Comparison of ENCODE assay signal across 3 cellular contexts in genomic region chr3:151944356-151944755, GRCh38.
A peak's percentile ranks its signal among the peaks of the same experiment; 100 is the strongest.
TF ChIP-seq lines count a peak whose summit lies in the region.

No MANE protein-coding gene starts in this region.

TF ChIP-seq in HepG2, 621 proteins besides CTCF, POLR2A, EP300 and RAD21:
- no peak for TF ChIP-seq ZSCAN5A (CRISPR knock-in tag; IDR thresholded peaks at IDR 0.05; ENCODE audit: borderline replicate concordance)
- peak; percentile 14; the same call in 1 of the 2 replicates for TF ChIP-seq MAFF (IDR thresholded peaks at IDR 0.05; ENCODE audit: low read depth, low read length)
- TF ChIP-seq MAFK (conservative IDR thresholded peaks at IDR 0.05 in 1 of 2, IDR thresholded peaks at IDR 0.05 in 1 of 2; ENCODE audit: low read length in 2 of 2), result peak; percentile 36 to 52; a peak in 3 of 4 replicates
- no peak for TF ChIP-seq ZNF121 (CRISPR knock-in tag; IDR thresholded peaks at IDR 0.05)
TF ChIP-seq in HepG2: peak in this region for 2.

TF ChIP-seq in A549, 52 proteins besides CTCF, POLR2A, EP300 and RAD21:
- TF ChIP-seq CEBPB (IDR thresholded peaks at IDR 0.05) (no peak), SMC3 (IDR thresholded peaks at IDR 0.05) (no peak), MAFK (IDR thresholded peaks at IDR 0.05; ENCODE audit: partially characterized antibody) (peak; percentile 65)
TF ChIP-seq in A549: peak in this region for 1.

TF ChIP-seq in K562, 482 proteins besides CTCF, POLR2A, EP300 and RAD21:
- TF ChIP-seq MTA1 (IDR thresholded peaks at IDR 0.05; ENCODE audit: borderline replicate concordance), result no peak
- no peak for TF ChIP-seq PURB (CRISPR knock-in tag; IDR thresholded peaks at IDR 0.05; ENCODE audit: low read depth)
- TF ChIP-seq SREBF1 (IDR thresholded peaks at IDR 0.05; ENCODE audit: borderline replicate concordance, low read depth, low read length), result no peak
- no peak for TF ChIP-seq DEAF1 (CRISPR knock-in tag; IDR thresholded peaks at IDR 0.05)
- no peak for TF ChIP-seq L3MBTL2 (IDR thresholded peaks at IDR 0.05)
- no peak for TF ChIP-seq ZBTB11 (CRISPR knock-in tag; IDR thresholded peaks at IDR 0.05)
- no peak for TF ChIP-seq TAF9B (IDR thresholded peaks at IDR 0.05; ENCODE audit: partially characterized antibody)
- TF ChIP-seq ZBTB7A (IDR thresholded peaks at IDR 0.05; ENCODE audit: borderline replicate concordance, control insufficient read depth, low read depth, low read length), result no peak
- TF ChIP-seq IRF9 (tag; IDR thresholded peaks at IDR 0.05), result no peak
- TF ChIP-seq C11orf30 (IDR thresholded peaks at IDR 0.05; ENCODE audit: low read depth), result peak; percentile 56
- TF ChIP-seq ZBTB5 (IDR thresholded peaks at IDR 0.05), result no peak
- TF ChIP-seq PYGO2 (tag; IDR thresholded peaks at IDR 0.05), result no peak
- no peak for TF ChIP-seq TRIM28 (IDR thresholded peaks at IDR 0.05)
- TF ChIP-seq RFX7 (CRISPR knock-in tag; IDR thresholded peaks at IDR 0.05), result no peak
- no peak for TF ChIP-seq SMARCB1 (IDR thresholded peaks at IDR 0.05; ENCODE audit: insufficient read length, low read depth)
- no peak for TF ChIP-seq NFE2 (IDR thresholded peaks at IDR 0.05; ENCODE audit: low read depth)
- TF ChIP-seq MAFF (IDR thresholded peaks at IDR 0.05; ENCODE audit: low read length), result 0 out of 2 replicates have a peak, but pooled peaks have one; percentile 4
- TF ChIP-seq RUNX1 (IDR thresholded peaks at IDR 0.05; ENCODE audit: low read depth), result no peak
- no peak for TF ChIP-seq KDM2B (CRISPR knock-in tag; IDR thresholded peaks at IDR 0.05)
- peak; percentile 80 for TF ChIP-seq ZNF316 (IDR thresholded peaks at IDR 0.05)
- TF ChIP-seq STAT6 (CRISPR knock-in tag; IDR thresholded peaks at IDR 0.05), result no peak
- TF ChIP-seq HEY1 (CRISPR knock-in tag; IDR thresholded peaks at IDR 0.05; ENCODE audit: borderline replicate concordance), result no peak
- TF ChIP-seq SAFB (IDR thresholded peaks at IDR 0.05; ENCODE audit: borderline replicate concordance, low read depth, low read length), result no peak
